11 cellular contexts compared by ENCODE assay signal in genomic region chr12:30925607-30926242, GRCh38. TPM values are rescaled to one million over a fixed set of nuclear protein-coding genes. Genes with fewer than 3 reads are reported as not detected.
DNase-seq lines count a peak whose midpoint lies in the region; ATAC-seq and TF ChIP-seq lines count a peak whose summit lies in the region.
"Had no signal": no experiment of that assay in that cellular context is flagged by ENCODE, and none has a peak within 500 bp of the region (broad histone marks: within the 10 kb centered on the region; RNA-seq: fewer than 3 reads in every experiment).

No MANE protein-coding gene starts in this region.

- DNase-seq in T-helper 2 cell treated with Interferon-gamma antibody and Interleukin-4, amounts not matched to agents 5 μg/mL and 100 μg/mL, for 36 hours (ENCODE audit: low spot score), result no peak
- DNase-seq in T-helper 2 cell, result no peak
- DNase-seq in dorsolateral prefrontal cortex, result no peak
- no peak for DNase-seq in tibial nerve (ENCODE audit: low spot score in 2 of 2)
- DNase-seq in NCI-H345 treated with DMSO at 0.1 percent for 48 hours (lab: John Stamatoyannopoulos, UW; ENCODE audit: unreplicated experiment), result no peak
- DNase-seq in HEK293T (ENCODE audit: extremely low spot score), result no peak
- no peak for DNase-seq in activated CD8-positive, alpha-beta T cell treated with anti-CD3 and anti-CD28 coated beads for 36 hours
- DNase-seq: SIG-M5 had no signal

- no peak for TF ChIP-seq EP300 in tibial nerve (IDR thresholded peaks at IDR 0.05)

- TF ChIP-seq POLR2A in tibial nerve (IDR thresholded peaks at IDR 0.05), result no peak

- H3K9me3 ChIP-seq in mesodermal cell (ENCODE audit: control insufficient read depth, low read length) (no peaks in the 10 kb centered on the region), tibial nerve (no peaks in the 10 kb centered on the region)

- H3K4me3 ChIP-seq in dorsolateral prefrontal cortex, result peak overlapping the region; percentile 29 to 74 (median 55)
- peak overlapping the region; percentile 46 for H3K4me3 ChIP-seq in mesodermal cell (ENCODE audit: extremely low read depth, insufficient read depth, low read length, poor library complexity, severe bottlenecking)
- H3K4me3 ChIP-seq in tibial nerve, result peak overlapping the region; percentile 39 to 59 (median 44)

- H3K27me3 ChIP-seq in dorsolateral prefrontal cortex (peaks cover 0 to 12% (median 0%) of the 10 kb centered on the region in 45 donors), tibial nerve (peaks cover 0 to 10% of the 10 kb centered on the region in 2 donors)

- no peaks in the 10 kb centered on the region for H3K36me3 Mint-ChIP-seq in T-helper 2 cell treated with Interferon-gamma antibody and Interleukin-4, amounts not matched to agents 5 μg/mL and 100 μg/mL, for 36 hours (ENCODE audit: low read depth)
- H3K36me3 Mint-ChIP-seq in activated CD8-positive, alpha-beta T cell treated with anti-CD3 and anti-CD28 coated beads for 36 hours (ENCODE audit: low read depth), result no peaks in the 10 kb centered on the region

- peak overlapping the region in 2 of 59 donors; percentile 45 to 57 for H3K27ac ChIP-seq in dorsolateral prefrontal cortex
- H3K27ac ChIP-seq in mesodermal cell (ENCODE audit: low read depth, low read length, severe bottlenecking), result no peak overlapping the region
- peak overlapping the region in 3 of 4 donors; percentile 53 to 81 (median 80) for H3K27ac ChIP-seq in tibial nerve

- H3K4me1 Mint-ChIP-seq in T-helper 2 cell treated with Interferon-gamma antibody and Interleukin-4, amounts not matched to agents 5 μg/mL and 100 μg/mL, for 36 hours (ENCODE audit: low read depth), result no peaks in the 10 kb centered on the region
- no peaks in the 10 kb centered on the region for H3K4me1 Mint-ChIP-seq in activated CD8-positive, alpha-beta T cell treated with anti-CD3 and anti-CD28 coated beads for 36 hours (ENCODE audit: low read depth)

- CTCF ChIA-PET in HEK293T (lab: Yijun Ruan, JAX), result interaction anchor here (1.7 kb wide), 1 partner anchor 9 kb away, joined by 3 read pairs; no protein-coding TSS in a partner anchor
- CTCF ChIA-PET in activated CD8-positive, alpha-beta T cell treated with anti-CD3 and anti-CD28 coated beads for 36 hours (lab: Charles Lee), result interaction anchor here (0.7 kb wide), 1 partner anchor 12 kb away, joined by 3 read pairs; no protein-coding TSS in a partner anchor

- TF ChIP-seq CTCF in dorsolateral prefrontal cortex (IDR thresholded peaks at IDR 0.05 in 54 of 56, conservative IDR thresholded peaks at IDR 0.05 in 2 of 56; ENCODE audit: low read depth in 1 of 56, partially characterized antibody in 56 of 56), result no peak
- TF ChIP-seq CTCF in tibial nerve (IDR thresholded peaks at IDR 0.05), result no peak
- no peak for TF ChIP-seq CTCF in activated CD8-positive, alpha-beta T cell treated with anti-CD3 and anti-CD28 coated beads for 36 hours (IDR thresholded peaks at IDR 0.05)

- H3K27ac Mint-ChIP-seq in T-helper 2 cell treated with Interferon-gamma antibody and Interleukin-4, amounts not matched to agents 5 μg/mL and 100 μg/mL, for 36 hours, result no peak overlapping the region
- H3K27ac Mint-ChIP-seq in activated CD8-positive, alpha-beta T cell treated with anti-CD3 and anti-CD28 coated beads for 36 hours, result no peak overlapping the region

- H3K4me1 ChIP-seq in mesodermal cell (ENCODE audit: control insufficient read depth, insufficient read depth, low read length, poor library complexity, severe bottlenecking), result peaks cover 11% of the 10 kb centered on the region
- peaks cover 0 to 48% (median 3%) of the 10 kb centered on the region in 4 donors for H3K4me1 ChIP-seq in tibial nerve

- H3K36me3 ChIP-seq in mesodermal cell (ENCODE audit: control insufficient read depth, insufficient read depth, low read length), result no peaks in the 10 kb centered on the region
- H3K36me3 ChIP-seq in tibial nerve, result no peaks in the 10 kb centered on the region

- WGBS in mesodermal cell (ENCODE audit: insufficient coverage in 2 of 2), 2 experiments, result 51 to 62% methylated on average over 9 of the region's 11 CpGs
- 61 to 64% methylated on average over 11 of the region's 11 CpGs for WGBS in tibial nerve, 2 donors

- no peak for ATAC-seq in activated CD8-positive, alpha-beta T cell treated with anti-CD3 and anti-CD28 coated beads for 36 hours

- H3K27me3 Mint-ChIP-seq in T-helper 2 cell treated with Interferon-gamma antibody and Interleukin-4, amounts not matched to agents 5 μg/mL and 100 μg/mL, for 36 hours (ENCODE audit: low read depth), result peaks cover 59% of the 10 kb centered on the region
- H3K27me3 Mint-ChIP-seq in activated CD8-positive, alpha-beta T cell treated with anti-CD3 and anti-CD28 coated beads for 36 hours, result peaks cover 55% of the 10 kb centered on the region

- H3K4me3 Mint-ChIP-seq in T-helper 2 cell treated with Interferon-gamma antibody and Interleukin-4, amounts not matched to agents 5 μg/mL and 100 μg/mL, for 36 hours, result peak overlapping the region; percentile 33
- no peak overlapping the region for H3K4me3 Mint-ChIP-seq in activated CD8-positive, alpha-beta T cell treated with anti-CD3 and anti-CD28 coated beads for 36 hours

- POLR2A ChIA-PET in HEK293T (lab: Yijun Ruan, JAX), result interaction anchor here (0.7 kb wide), 1 partner anchor 61 kb away, joined by 3 read pairs; no protein-coding TSS in a partner anchor
- POLR2A ChIA-PET in activated CD8-positive, alpha-beta T cell treated with anti-CD3 and anti-CD28 coated beads for 36 hours (lab: Charles Lee), result no interaction called here

- H3K9me3 Mint-ChIP-seq in T-helper 2 cell treated with Interferon-gamma antibody and Interleukin-4, amounts not matched to agents 5 μg/mL and 100 μg/mL, for 36 hours, result no peaks in the 10 kb centered on the region
- H3K9me3 Mint-ChIP-seq in activated CD8-positive, alpha-beta T cell treated with anti-CD3 and anti-CD28 coated beads for 36 hours, result no peaks in the 10 kb centered on the region

- intact Hi-C loops in dorsolateral prefrontal cortex (cut with DNase I), result no loop called here
- intact Hi-C loops in activated CD8-positive, alpha-beta T cell treated with anti-CD3 and anti-CD28 coated beads for 36 hours (cut with micrococcal nuclease), result no loop called here

TF ChIP-seq in HEK293T, 16 proteins besides CTCF, POLR2A, EP300 and RAD21:
- TF ChIP-seq NFRKB (IDR thresholded peaks at IDR 0.05) (no peak), HDGF (IDR thresholded peaks at IDR 0.05; ENCODE audit: borderline replicate concordance) (no peak), FOXM1 (IDR thresholded peaks at IDR 0.05; ENCODE audit: borderline replicate concordance) (no peak), L3MBTL2 (conservative IDR thresholded peaks at IDR 0.05) (no peak), BHLHE40 (IDR thresholded peaks at IDR 0.05; ENCODE audit: borderline replicate concordance) (no peak), ELF4 (IDR thresholded peaks at IDR 0.05) (no peak), SUZ12 (IDR thresholded peaks at IDR 0.05) (no peak), FOXK2 (IDR thresholded peaks at IDR 0.05) (no peak)

RNA-seq across cellular contexts. Expression of gene TSPAN11, which starts 0.8 kb away (rescaled TPM):
- total RNA-seq in dorsolateral prefrontal cortex, result 10 to 100 TPM in 21 of 120 experiments, 1 to 10 TPM in 99; 1.5 to 19.0 (median 5.4) TPM
- 8.0 TPM for polyA plus RNA-seq in mesodermal cell (2013, experiment 1 of 2)
- 7.4 TPM for polyA plus RNA-seq in mesodermal cell (2013, experiment 2 of 2)
- total RNA-seq in tibial nerve, result 10 to 100 TPM; 10.7 to 30.6 (median 18.3) TPM
- not detected for total RNA-seq in activated CD8-positive, alpha-beta T cell treated with anti-CD3 and anti-CD28 coated beads for 36 hours
- total RNA-seq: A172, mononuclear cell had no signal
